In the genomic region with DNA sequence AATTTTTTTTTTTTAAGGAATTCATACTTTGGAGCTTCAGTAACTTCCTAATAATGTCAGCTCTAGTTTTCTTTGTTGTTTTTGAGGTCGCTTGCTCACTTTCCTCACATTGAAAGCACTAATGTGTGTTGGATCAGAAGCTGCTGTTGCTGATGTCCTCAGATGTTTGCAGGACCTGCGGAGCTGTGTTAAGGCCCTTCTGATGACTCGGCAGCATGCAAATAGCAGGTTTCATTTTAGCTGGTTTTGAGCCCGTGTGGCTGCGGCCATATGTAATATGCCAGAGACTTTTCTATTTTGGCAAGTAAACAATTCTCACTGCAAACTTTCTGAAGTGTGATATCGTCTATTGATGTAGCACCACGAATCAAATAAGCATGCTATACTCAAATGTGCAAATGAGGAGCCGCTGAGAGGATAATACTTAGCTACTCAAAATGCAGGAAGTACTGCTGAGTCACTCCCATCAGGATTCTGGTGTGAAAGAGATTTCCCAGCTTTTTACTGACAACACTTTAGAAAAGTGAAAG, we compare ENCODE assay signal across 8 cellular contexts.
DNase-seq lines count a peak whose midpoint lies in the region; ATAC-seq, FAIRE-seq and TF ChIP-seq lines count a peak whose summit lies in the region.

No MANE protein-coding gene starts in this region.

- peaks cover 5% of the 10 kb centered on the region for H3K27me3 Mint-ChIP-seq in activated CD4-positive, alpha-beta memory T cell treated with anti-CD3 and anti-CD28 coated beads for 36 hours

- CTCF ChIA-PET in activated CD4-positive, alpha-beta memory T cell treated with anti-CD3 and anti-CD28 coated beads for 36 hours (lab: Charles Lee) = no interaction called here

- POLR2A ChIA-PET in activated CD4-positive, alpha-beta memory T cell treated with anti-CD3 and anti-CD28 coated beads for 36 hours (lab: Charles Lee) = interaction anchor here (0.6 kb wide), 1 partner anchor 818 kb away, joined by 4 read pairs; no protein-coding TSS in a partner anchor

- H3K27me3 ChIP-seq in upper lobe of right lung = no peaks in the 10 kb centered on the region

- H3K4me1 ChIP-seq in upper lobe of right lung = no peaks in the 10 kb centered on the region

- H3K4me3 Mint-ChIP-seq in activated CD4-positive, alpha-beta memory T cell treated with anti-CD3 and anti-CD28 coated beads for 36 hours = no peak overlapping the region

- in situ Hi-C loops in astrocyte of the spinal cord (cut with HindIII; ENCODE audit: low sequenced_read_pairs) = no loop called here

- H3K36me3 ChIP-seq in upper lobe of right lung = peaks cover 83% of the 10 kb centered on the region

- peak; percentile 56 for ATAC-seq in Right ventricle myocardium inferior
- peak; percentile 74 for ATAC-seq in HG03439 (IDR thresholded peaks at IDR 0.05; ENCODE audit: unreplicated experiment)
- peak; percentile 33 for ATAC-seq in left lobe of liver
- peak; percentile 37 for ATAC-seq in upper lobe of right lung

- peak overlapping the region; percentile 77 for H3K27ac ChIP-seq in upper lobe of right lung

- peaks cover 5% of the 10 kb centered on the region for H3K4me1 Mint-ChIP-seq in activated CD4-positive, alpha-beta memory T cell treated with anti-CD3 and anti-CD28 coated beads for 36 hours (ENCODE audit: low read depth)

- TF ChIP-seq CTCF in astrocyte of the spinal cord (IDR thresholded peaks at IDR 0.05; ENCODE audit: low read depth, low read length) = no peak
- no peak for TF ChIP-seq CTCF in upper lobe of right lung (IDR thresholded peaks at IDR 0.05)

- H3K27ac Mint-ChIP-seq in activated CD4-positive, alpha-beta memory T cell treated with anti-CD3 and anti-CD28 coated beads for 36 hours = no peak overlapping the region

- H3K36me3 Mint-ChIP-seq in activated CD4-positive, alpha-beta memory T cell treated with anti-CD3 and anti-CD28 coated beads for 36 hours = no peaks in the 10 kb centered on the region

- no peaks in the 10 kb centered on the region for H3K9me3 Mint-ChIP-seq in activated CD4-positive, alpha-beta memory T cell treated with anti-CD3 and anti-CD28 coated beads for 36 hours

- DNase-seq in Right ventricle myocardium inferior (ENCODE audit: missing footprints) = no peak
- DNase-seq in cardiac septum (ENCODE audit: low spot score) = no peak
- DNase-seq in astrocyte of the spinal cord (ENCODE audit: low read depth, low spot score) = peak; percentile 94
- no peak for DNase-seq in left lobe of liver (ENCODE audit: low spot score)
- DNase-seq in upper lobe of right lung = no peak
- no peak for DNase-seq in HTR-8/SVneo (ENCODE audit: insufficient read length, low spot score)
- no peak for DNase-seq in activated CD4-positive, alpha-beta memory T cell treated with anti-CD3 and anti-CD28 coated beads for 36 hours

- H3K4me3 ChIP-seq in astrocyte of the spinal cord (ENCODE audit: low read depth, low read length) = peak overlapping the region; percentile 15
- no peak overlapping the region for H3K4me3 ChIP-seq in upper lobe of right lung

- no peaks in the 10 kb centered on the region for H3K9me3 ChIP-seq in upper lobe of right lung

- no peak for FAIRE-seq in HTR-8/SVneo (lab: Jason Lieb, UNC)

- intact Hi-C loops in Right ventricle myocardium inferior (cut with DNase I) = no loop called here
- intact Hi-C loops in cardiac septum (cut with DNase I) = no loop called here
- intact Hi-C loops in upper lobe of right lung (cut with DNase I) = no loop called here
- intact Hi-C loops in activated CD4-positive, alpha-beta memory T cell treated with anti-CD3 and anti-CD28 coated beads for 36 hours (cut with micrococcal nuclease) = no loop called here
